ENCODE assay signal across 1 cellular context in genomic region chr12:49028666-49029275, GRCh38.
TF ChIP-seq lines count a peak whose summit lies in the region.

No MANE protein-coding gene starts in this region.

TF ChIP-seq in IMR-90, 13 proteins besides CTCF, POLR2A, EP300 and RAD21 (continued from another document):
- TF ChIP-seq NFE2L2 (IDR thresholded peaks at IDR 0.05; ENCODE audit: low read depth, low read length) = no peak
- no peak for TF ChIP-seq RCOR1 (IDR thresholded peaks at IDR 0.05; ENCODE audit: insufficient replicate concordance, low read length)
- TF ChIP-seq BHLHE40 (IDR thresholded peaks at IDR 0.05; ENCODE audit: low read depth, low read length) = no peak
- TF ChIP-seq ELK1 (IDR thresholded peaks at IDR 0.05; ENCODE audit: borderline replicate concordance, low read depth, low read length) = no peak
- no peak for TF ChIP-seq MAZ (IDR thresholded peaks at IDR 0.05; ENCODE audit: borderline replicate concordance, low read depth, low read length)
- TF ChIP-seq CHD1 (IDR thresholded peaks at IDR 0.05; ENCODE audit: low read depth, low read length) = no peak
